In genomic region chr6:135291288-135292116, GRCh38 we compare ENCODE assay signal across 14 cellular contexts.
DNase-seq lines count a peak whose midpoint lies in the region; ATAC-seq and TF ChIP-seq lines count a peak whose summit lies in the region.
"Had no signal": no experiment of that assay in that cellular context is flagged by ENCODE, and none has a peak within 500 bp of the region (broad histone marks: within the 10 kb centered on the region; RNA-seq: fewer than 3 reads in every experiment).

No MANE protein-coding gene starts in this region.

- peak; percentile 11 for DNase-seq in COLO829 (ENCODE audit: low spot score)
- peak; percentile 12 for DNase-seq in HCT116 (ENCODE audit: low read depth, low spot score)
- peak; percentile 54 for DNase-seq in SK-N-DZ (ENCODE audit: low spot score)
- peak; percentile 77 for DNase-seq in fibroblast of the aortic adventitia (ENCODE audit: low read depth)
- DNase-seq in activated CD8-positive, alpha-beta memory T cell treated with anti-CD3 and anti-CD28 coated beads, Interleukin-2, amount 10 ng/mL, durations not matched to agents 7 days and 5 days = no peak
- DNase-seq in GDM1 (lab: John Stamatoyannopoulos, UW) = no peak
- DNase-seq: activated CD4-positive, alpha-beta memory T cell treated with anti-CD3 and anti-CD28 coated beads, Interleukin-2, amount 10 ng/mL, durations not matched to agents 7 days and 5 days; activated naive CD4-positive, alpha-beta T cell treated with anti-CD3 and anti-CD28 coated beads, Interleukin-2, amount 10 ng/mL, durations not matched to agents 7 days and 5 days; islet precursor cell; naive B cell; NCI-H187 treated with DMSO at 0.1 percent for 48 hours had no signal

- peaks cover 11 to 13% of the 10 kb centered on the region in 2 experiments for H3K4me1 ChIP-seq in HCT116 (ENCODE audit: control insufficient read depth in 1 of 2, insufficient read depth in 2 of 2, low read length in 2 of 2)

- peaks cover 32% of the 10 kb centered on the region for H3K36me3 Mint-ChIP-seq in activated CD8-positive, alpha-beta memory T cell treated with anti-CD3 and anti-CD28 coated beads, Interleukin-2, amount 10 ng/mL, durations not matched to agents 7 days and 5 days

- no peak overlapping the region for H3K9ac ChIP-seq in HCT116 (ENCODE audit: low read length)

- no peaks in the 10 kb centered on the region for H3K27me3 Mint-ChIP-seq in activated CD8-positive, alpha-beta memory T cell treated with anti-CD3 and anti-CD28 coated beads, Interleukin-2, amount 10 ng/mL, durations not matched to agents 7 days and 5 days
- H3K27me3 Mint-ChIP-seq: activated CD4-positive, alpha-beta memory T cell treated with anti-CD3 and anti-CD28 coated beads, Interleukin-2, amount 10 ng/mL, durations not matched to agents 7 days and 5 days; activated naive CD4-positive, alpha-beta T cell treated with anti-CD3 and anti-CD28 coated beads, Interleukin-2, amount 10 ng/mL, durations not matched to agents 7 days and 5 days; naive B cell had no signal

- no TSS peak for BruUV-seq in HCT116 (replicated peaks; lab: Mats Ljungman, UMichigan)

- ATAC-seq in HCT116 (peak; percentile 87), GM21528 (IDR thresholded peaks at IDR 0.05; ENCODE audit: low FRiP score, unreplicated experiment) (no peak), GM18907 (IDR thresholded peaks at IDR 0.05; ENCODE audit: unreplicated experiment) (no peak)
- ATAC-seq in activated CD8-positive, alpha-beta memory T cell treated with anti-CD3 and anti-CD28 coated beads, Interleukin-2, amount 10 ng/mL, durations not matched to agents 7 days and 5 days = no peak

- H3K36me3 ChIP-seq in HCT116 (ENCODE audit: control insufficient read depth in 1 of 2, insufficient read depth in 2 of 2, low read length in 2 of 2) = no peaks in the 10 kb centered on the region

- no peak overlapping the region for H3K4me2 ChIP-seq in HCT116 (ENCODE audit: low read length)

- no peak for TF ChIP-seq CTCF in HCT116 (IDR thresholded peaks at IDR 0.05 in 2 of 3, conservative IDR thresholded peaks at IDR 0.05 in 1 of 3; ENCODE audit: borderline replicate concordance in 1 of 3, insufficient read depth in 1 of 3, low read depth in 2 of 3, low read length in 2 of 3)
- no peak for TF ChIP-seq CTCF in fibroblast of the aortic adventitia (IDR thresholded peaks at IDR 0.05; ENCODE audit: insufficient read depth, low read length)

- H2AFZ ChIP-seq in HCT116 (ENCODE audit: low read depth, low read length, poor library complexity, severe bottlenecking) = no peak overlapping the region

- TF ChIP-seq POLR2A in HCT116 (IDR thresholded peaks at IDR 0.05; ENCODE audit: borderline replicate concordance, extremely low read depth, insufficient read depth, insufficient read length) = no peak

- H3K27ac Mint-ChIP-seq in activated CD8-positive, alpha-beta memory T cell treated with anti-CD3 and anti-CD28 coated beads, Interleukin-2, amount 10 ng/mL, durations not matched to agents 7 days and 5 days = no peak overlapping the region
- H3K27ac Mint-ChIP-seq: activated CD4-positive, alpha-beta memory T cell treated with anti-CD3 and anti-CD28 coated beads, Interleukin-2, amount 10 ng/mL, durations not matched to agents 7 days and 5 days; activated naive CD4-positive, alpha-beta T cell treated with anti-CD3 and anti-CD28 coated beads, Interleukin-2, amount 10 ng/mL, durations not matched to agents 7 days and 5 days; CD14-positive monocyte; naive B cell had no signal

- H3K4me1 Mint-ChIP-seq in activated CD8-positive, alpha-beta memory T cell treated with anti-CD3 and anti-CD28 coated beads, Interleukin-2, amount 10 ng/mL, durations not matched to agents 7 days and 5 days = peaks cover 13% of the 10 kb centered on the region

- TF ChIP-seq RAD21 in HCT116 (IDR thresholded peaks at IDR 0.05; ENCODE audit: low read depth) = no peak

- no peaks in the 10 kb centered on the region for H3K9me3 ChIP-seq in HCT116 (ENCODE audit: control insufficient read depth in 1 of 2, insufficient read depth in 1 of 2, low read depth in 1 of 2, low read length in 2 of 2)

- H3K79me2 ChIP-seq in HCT116 (ENCODE audit: insufficient read depth, low read length) = no peaks in the 10 kb centered on the region

- RAD21 ChIA-PET in HCT116 (lab: Charles Lee; ENCODE audit: low non-redundant PET in 1 of 2, low total read pairs in 2 of 2, uncharacterized antibody in 2 of 2, unreplicated experiment in 2 of 2) = no interaction called here

- no peak overlapping the region for H3K4me3 Mint-ChIP-seq in activated CD8-positive, alpha-beta memory T cell treated with anti-CD3 and anti-CD28 coated beads, Interleukin-2, amount 10 ng/mL, durations not matched to agents 7 days and 5 days
- H3K4me3 Mint-ChIP-seq: activated CD4-positive, alpha-beta memory T cell treated with anti-CD3 and anti-CD28 coated beads, Interleukin-2, amount 10 ng/mL, durations not matched to agents 7 days and 5 days; activated naive CD4-positive, alpha-beta T cell treated with anti-CD3 and anti-CD28 coated beads, Interleukin-2, amount 10 ng/mL, durations not matched to agents 7 days and 5 days; CD14-positive monocyte; naive B cell had no signal

- H3K9me3 Mint-ChIP-seq in activated CD8-positive, alpha-beta memory T cell treated with anti-CD3 and anti-CD28 coated beads, Interleukin-2, amount 10 ng/mL, durations not matched to agents 7 days and 5 days (ENCODE audit: low read depth) = peaks cover 3% of the 10 kb centered on the region

- POLR2A ChIA-PET in HCT116 (lab: Charles Lee) = no interaction called here

- H3K4me3 ChIP-seq in HCT116 (replicated peaks in 1 of 2; ENCODE audit: low read depth in 1 of 2, low read length in 2 of 2) = no peak overlapping the region
- H3K4me3 ChIP-seq in fibroblast of the aortic adventitia (ENCODE audit: low read depth, low read length) = no peak overlapping the region

- H3K27ac ChIP-seq in HCT116 (ENCODE audit: low read depth, low read length) = no peak overlapping the region

- CTCF ChIA-PET in HCT116 (lab: Charles Lee) = no interaction called here
- CTCF ChIA-PET in activated CD8-positive, alpha-beta memory T cell treated with anti-CD3 and anti-CD28 coated beads, Interleukin-2, amount 10 ng/mL, durations not matched to agents 7 days and 5 days (lab: Charles Lee) = no interaction called here

- no peaks in the 10 kb centered on the region for H4K20me1 ChIP-seq in HCT116 (ENCODE audit: insufficient read depth)

- no peaks in the 10 kb centered on the region for H3K9me2 ChIP-seq in HCT116 (ENCODE audit: insufficient read depth)

- intact Hi-C loops in HCT116 (cut with micrococcal nuclease) = no loop called here

- no peaks in the 10 kb centered on the region for H3K27me3 ChIP-seq in HCT116 (ENCODE audit: insufficient read depth, low read length)

TF ChIP-seq in HCT116, 20 proteins besides CTCF, POLR2A, EP300 and RAD21 (continues in another document):
- TF ChIP-seq TCF7L2 (IDR thresholded peaks at IDR 0.05; ENCODE audit: borderline replicate concordance, extremely low read depth, insufficient read depth, insufficient read length) = peak; percentile 16
- peak; percentile 39 for TF ChIP-seq JUND (IDR thresholded peaks at IDR 0.05)
- no peak for TF ChIP-seq REST (IDR thresholded peaks at IDR 0.05; ENCODE audit: low read depth)
- 0 out of 2 replicates have a peak, but pooled peaks have one; percentile 12 for TF ChIP-seq SP1 (IDR thresholded peaks at IDR 0.05; ENCODE audit: low read depth)
- TF ChIP-seq CBX3 (IDR thresholded peaks at IDR 0.05; ENCODE audit: low read depth) = peak; percentile 29; the same call in 1 of the 2 replicates
- TF ChIP-seq ELF1 (IDR thresholded peaks at IDR 0.05; ENCODE audit: borderline replicate concordance, low read depth) = no peak
- TF ChIP-seq POLR2AphosphoS5 (IDR thresholded peaks at IDR 0.05; ENCODE audit: low read depth, low read length) = no peak
- TF ChIP-seq EZH2 (IDR thresholded peaks at IDR 0.05) = no peak
- TF ChIP-seq ZBTB33 (IDR thresholded peaks at IDR 0.05; ENCODE audit: extremely low read depth, insufficient replicate concordance, low read length) = no peak
- no peak for TF ChIP-seq ZNF274 (IDR thresholded peaks at IDR 0.05; ENCODE audit: low read depth, low read length)

Comparison
In these comparisons a context has a peak if more than half of its experiments do, and no peak if none do; other contexts are left out.
1. DNase-seq: peak in COLO829 (single experiment), HCT116 (single experiment), SK-N-DZ (single experiment) and fibroblast of the aortic adventitia (single experiment); none in activated CD8-positive, alpha-beta memory T cell treated with anti-CD3 and anti-CD28 coated beads, Interleukin-2, amount 10 ng/mL, durations not matched to agents 7 days and 5 days (single experiment) and GDM1 (single experiment).